In the genomic region with DNA sequence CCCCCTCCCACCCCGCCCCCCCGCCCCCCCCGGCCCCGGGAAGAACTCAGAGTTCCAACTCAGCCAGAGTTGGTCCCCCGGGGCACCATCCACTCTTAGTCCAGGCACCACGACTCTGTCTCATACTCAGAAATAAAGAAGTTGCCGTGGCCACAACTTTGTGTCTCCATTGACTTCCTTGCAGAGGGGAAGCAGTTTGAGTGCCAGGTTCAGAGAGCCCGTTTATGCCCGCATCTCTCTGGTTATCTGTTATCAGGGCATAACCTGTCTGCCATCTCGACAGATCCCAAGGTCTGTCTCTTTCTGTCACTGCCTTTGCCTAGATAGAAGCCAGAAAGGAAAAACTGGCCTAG, we compare ENCODE assay signal across 8 cellular contexts. TPM values are rescaled to one million over a fixed set of nuclear protein-coding genes. Genes with fewer than 3 reads are reported as not detected.
DNase-seq lines count a peak whose midpoint lies in the region; ATAC-seq and TF ChIP-seq lines count a peak whose summit lies in the region.

No MANE protein-coding gene starts in this region.

- H3K36me3 ChIP-seq in DOHH2 (ENCODE audit: control insufficient read depth, low read length): peaks cover 38% of the 10 kb centered on the region
- H3K36me3 ChIP-seq in suprapubic skin: peaks cover 17% of the 10 kb centered on the region

- H3K4me1 Mint-ChIP-seq in activated T-helper 2 cell treated with anti-CD3 and anti-CD28 coated beads, Interferon-gamma antibody, Interleukin-2, Interleukin-4, amounts not matched to agents 10 μg/mL and 5 μg/mL and 100 μg/mL, durations not matched to agents 14 hours and 24 hours and 36 hours (ENCODE audit: low read depth): peaks cover 33% of the 10 kb centered on the region

- H3K27ac ChIP-seq in DOHH2 (ENCODE audit: low read depth, low read length) (no peak overlapping the region), suprapubic skin (peak overlapping the region; percentile 97)

- WGBS in suprapubic skin: 0% methylated on average over 4 of the region's 10 CpGs

- peak overlapping the region; percentile 98 for H3K27ac Mint-ChIP-seq in activated T-helper 2 cell treated with anti-CD3 and anti-CD28 coated beads, Interferon-gamma antibody, Interleukin-2, Interleukin-4, amounts not matched to agents 10 μg/mL and 5 μg/mL and 100 μg/mL, durations not matched to agents 14 hours and 24 hours and 36 hours

- H3K4me3 ChIP-seq in DOHH2 (ENCODE audit: low read length) (peak overlapping the region; percentile 89), suprapubic skin (peak overlapping the region; percentile 95)

- peak overlapping the region; percentile 96 for H3K4me3 Mint-ChIP-seq in activated T-helper 2 cell treated with anti-CD3 and anti-CD28 coated beads, Interferon-gamma antibody, Interleukin-2, Interleukin-4, amounts not matched to agents 10 μg/mL and 5 μg/mL and 100 μg/mL, durations not matched to agents 14 hours and 24 hours and 36 hours (ENCODE audit: low read depth)

- TF ChIP-seq CTCF in DOHH2 (IDR thresholded peaks at IDR 0.05; ENCODE audit: low read depth, low read length, poor library complexity, severe bottlenecking): no peak
- TF ChIP-seq CTCF in suprapubic skin (IDR thresholded peaks at IDR 0.05): no peak

- peak overlapping the region; percentile 98 for H3K4me2 ChIP-seq in DOHH2 (ENCODE audit: low read length)

- TF ChIP-seq EP300 in suprapubic skin (IDR thresholded peaks at IDR 0.05): no peak

- TF ChIP-seq POLR2A in suprapubic skin (IDR thresholded peaks at IDR 0.05): no peak

- peaks cover 17% of the 10 kb centered on the region for H3K27me3 Mint-ChIP-seq in activated T-helper 2 cell treated with anti-CD3 and anti-CD28 coated beads, Interferon-gamma antibody, Interleukin-2, Interleukin-4, amounts not matched to agents 10 μg/mL and 5 μg/mL and 100 μg/mL, durations not matched to agents 14 hours and 24 hours and 36 hours (ENCODE audit: low read depth)

- peaks cover 45% of the 10 kb centered on the region for H3K36me3 Mint-ChIP-seq in activated T-helper 2 cell treated with anti-CD3 and anti-CD28 coated beads, Interferon-gamma antibody, Interleukin-2, Interleukin-4, amounts not matched to agents 10 μg/mL and 5 μg/mL and 100 μg/mL, durations not matched to agents 14 hours and 24 hours and 36 hours (ENCODE audit: low read depth)

- H4K20me1 ChIP-seq in DOHH2 (ENCODE audit: control insufficient read depth, insufficient read depth, low read depth, low read length): peaks cover 9% of the 10 kb centered on the region

- peaks cover 52% of the 10 kb centered on the region for H3K79me2 ChIP-seq in DOHH2 (ENCODE audit: control insufficient read depth, low read length)

- no peaks in the 10 kb centered on the region for H3K9me3 ChIP-seq in DOHH2 (ENCODE audit: control insufficient read depth, insufficient read depth, low read length)
- no peaks in the 10 kb centered on the region for H3K9me3 ChIP-seq in suprapubic skin

- ATAC-seq in HG03280 (IDR thresholded peaks at IDR 0.05; ENCODE audit: unreplicated experiment): peak; percentile 1
- ATAC-seq in left colon: peak; percentile 0
- ATAC-seq in HG03432 (IDR thresholded peaks at IDR 0.05; ENCODE audit: unreplicated experiment): no peak

- no peaks in the 10 kb centered on the region for H3K9me2 ChIP-seq in DOHH2 (replicated peaks; ENCODE audit: control insufficient read depth, low read length)

- intact Hi-C loops in activated T-helper 2 cell treated with anti-CD3 and anti-CD28 coated beads, Interferon-gamma antibody, Interleukin-2, Interleukin-4, amounts not matched to agents 10 μg/mL and 5 μg/mL and 100 μg/mL, durations not matched to agents 14 hours and 24 hours and 36 hours (cut with micrococcal nuclease): loop anchor here (5.0 kb wide), 1 partner anchor 121 kb away; a partner anchor contains a TSS
- intact Hi-C loops in left colon (cut with DNase I, micrococcal nuclease): no loop called here

- no peaks in the 10 kb centered on the region for H3K27me3 ChIP-seq in DOHH2 (ENCODE audit: control insufficient read depth, low read length)
- H3K27me3 ChIP-seq in suprapubic skin: no peaks in the 10 kb centered on the region

- no peaks in the 10 kb centered on the region for H3K9me3 Mint-ChIP-seq in activated T-helper 2 cell treated with anti-CD3 and anti-CD28 coated beads, Interferon-gamma antibody, Interleukin-2, Interleukin-4, amounts not matched to agents 10 μg/mL and 5 μg/mL and 100 μg/mL, durations not matched to agents 14 hours and 24 hours and 36 hours

- H3K4me1 ChIP-seq in DOHH2 (ENCODE audit: control insufficient read depth, low read length) (peaks cover 26% of the 10 kb centered on the region), suprapubic skin (peaks cover 24% of the 10 kb centered on the region)

- no peaks in the 10 kb centered on the region; the same call in 1 of the 2 replicates for H3F3A ChIP-seq in DOHH2 (ENCODE audit: control insufficient read depth, insufficient read depth)

- DNase-seq in activated T-helper 2 cell treated with anti-CD3 and anti-CD28 coated beads, Interferon-gamma antibody, Interleukin-2, Interleukin-4, amounts not matched to agents 10 μg/mL and 5 μg/mL and 100 μg/mL, durations not matched to agents 14 hours and 24 hours and 36 hours (ENCODE audit: low spot score): no peak
- no peak for DNase-seq in left colon
- no peak for DNase-seq in suprapubic skin (ENCODE audit: low spot score in 2 of 2)
- no peak for DNase-seq in NCI-H146 (lab: John Stamatoyannopoulos, UW)
- DNase-seq in activated CD4-positive, CD25-positive, alpha-beta regulatory T cell (lab: John Stamatoyannopoulos, UW): no peak

RNA-seq across cellular contexts. Expression of a gene that starts 0.6 kb away (rescaled TPM):
- total RNA-seq in activated T-helper 2 cell treated with anti-CD3 and anti-CD28 coated beads, Interferon-gamma antibody, Interleukin-2, Interleukin-4, amounts not matched to agents 10 μg/mL and 5 μg/mL and 100 μg/mL, durations not matched to agents 14 hours and 24 hours and 36 hours: 27.7 and 28.1 TPM in 2 replicates
- 10 to 100 TPM; 15.7 to 16.4 TPM for total RNA-seq in left colon
- 10 to 100 TPM; 12.3 to 16.6 (median 15.4) TPM for total RNA-seq in suprapubic skin

RNA-seq across cellular contexts. Expression of a gene that starts 45.7 kb away (rescaled TPM):
- total RNA-seq in activated T-helper 2 cell treated with anti-CD3 and anti-CD28 coated beads, Interferon-gamma antibody, Interleukin-2, Interleukin-4, amounts not matched to agents 10 μg/mL and 5 μg/mL and 100 μg/mL, durations not matched to agents 14 hours and 24 hours and 36 hours: not detected in 2 replicates
- total RNA-seq in left colon (not detected), suprapubic skin (not detected)
